23 cellular contexts compared by ENCODE assay signal in the genomic region with DNA sequence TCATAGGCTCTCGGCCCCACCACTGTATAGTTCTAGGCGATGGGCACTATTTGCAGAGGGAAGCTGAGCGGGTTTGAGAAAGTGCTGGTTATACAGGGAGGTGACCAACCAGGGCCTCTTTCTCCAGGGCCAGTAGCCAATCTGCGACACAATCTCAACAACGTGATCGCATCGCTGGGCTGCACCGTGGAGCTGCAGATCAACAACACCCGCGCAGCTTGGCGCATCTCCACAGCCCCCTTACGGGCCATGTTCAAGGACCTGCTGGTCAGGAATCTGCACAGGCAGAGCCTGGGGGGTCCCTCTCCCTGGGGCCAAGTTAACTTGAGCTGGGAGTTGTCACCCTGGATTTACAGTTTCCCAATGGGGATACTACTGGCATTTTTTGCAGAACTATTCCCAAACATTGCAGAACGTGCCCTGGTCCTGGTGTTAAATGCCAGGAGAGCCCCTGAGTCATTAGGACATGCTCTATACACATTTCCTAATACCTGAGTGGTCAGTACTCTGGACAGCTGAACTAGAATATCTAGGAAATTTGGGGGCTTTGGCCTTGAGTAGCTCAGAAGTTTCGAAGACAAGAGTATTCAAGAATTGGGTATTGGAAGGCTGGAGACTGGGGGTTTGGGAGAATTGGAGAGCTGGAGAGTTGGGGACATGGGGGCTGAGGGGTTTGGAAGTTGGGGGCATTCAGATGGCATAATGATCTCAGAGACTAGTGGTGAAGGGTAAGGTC. TPM values are rescaled to one million over a fixed set of nuclear protein-coding genes. Genes with fewer than 3 reads are reported as not detected.
DNase-seq lines count a peak whose midpoint lies in the region; ATAC-seq and TF ChIP-seq lines count a peak whose summit lies in the region.
"Had no signal": no experiment of that assay in that cellular context is flagged by ENCODE, and none has a peak within 500 bp of the region (broad histone marks: within the 10 kb centered on the region; RNA-seq: fewer than 3 reads in every experiment).

No MANE protein-coding gene starts in this region.

- no peak for TF ChIP-seq CTCF in endothelial cell (IDR thresholded peaks at IDR 0.05; ENCODE audit: unreplicated experiment)
- TF ChIP-seq CTCF in osteoblast (IDR thresholded peaks at IDR 0.05; ENCODE audit: extremely low read depth, low read depth, low read length), result no peak

- H3K27ac Mint-ChIP-seq in endothelial cell (ENCODE audit: unreplicated experiment), result no peak overlapping the region
- H3K27ac Mint-ChIP-seq in activated T-cell treated with anti-CD3 and anti-CD28 coated beads, Interleukin-2, amount 50 U/mL, for 72 hours, result no peak overlapping the region
- H3K27ac Mint-ChIP-seq: CD4-positive, alpha-beta T cell; CD8-positive, alpha-beta memory T cell; HFFc6 had no signal

- H3K27ac ChIP-seq in BLaER1 treated with 17β-estradiol and CSF1 and Interleukin-3, amounts not matched to agents 10 nM and 100 nM, result no peak overlapping the region
- H3K27ac ChIP-seq in osteoblast (ENCODE audit: low read depth, low read length), result no peak overlapping the region
- H3K27ac ChIP-seq: GM23248 had no signal

- H3K9me3 Mint-ChIP-seq in endothelial cell (ENCODE audit: unreplicated experiment), result no peaks in the 10 kb centered on the region
- no peaks in the 10 kb centered on the region for H3K9me3 Mint-ChIP-seq in activated T-cell treated with anti-CD3 and anti-CD28 coated beads, Interleukin-2, amount 50 U/mL, for 72 hours
- H3K9me3 Mint-ChIP-seq: CD4-positive, alpha-beta T cell; CD8-positive, alpha-beta memory T cell; H9; HFFc6 had no signal

- H3K4me3 Mint-ChIP-seq in endothelial cell (ENCODE audit: unreplicated experiment), result peak overlapping the region; percentile 40
- no peak overlapping the region for H3K4me3 Mint-ChIP-seq in activated T-cell treated with anti-CD3 and anti-CD28 coated beads, Interleukin-2, amount 50 U/mL, for 72 hours
- H3K4me3 Mint-ChIP-seq: CD14-positive monocyte; CD4-positive, alpha-beta T cell; CD8-positive, alpha-beta memory T cell; HFFc6 had no signal

- no peaks in the 10 kb centered on the region for H3K36me3 ChIP-seq in BLaER1 treated with 17β-estradiol and CSF1 and Interleukin-3, amounts not matched to agents 10 nM and 100 nM
- no peaks in the 10 kb centered on the region for H3K36me3 ChIP-seq in osteoblast (ENCODE audit: insufficient read depth, low read length)

- H3K27me3 ChIP-seq in BLaER1 treated with 17β-estradiol and CSF1 and Interleukin-3, amounts not matched to agents 10 nM and 100 nM, result no peaks in the 10 kb centered on the region; a peak in 1 of 22 replicates
- H3K27me3 ChIP-seq in osteoblast (ENCODE audit: insufficient read depth, low read length), result peaks cover 8% of the 10 kb centered on the region

- peaks cover 9% of the 10 kb centered on the region for H3K27me3 Mint-ChIP-seq in endothelial cell (ENCODE audit: unreplicated experiment)
- no peaks in the 10 kb centered on the region for H3K27me3 Mint-ChIP-seq in activated T-cell treated with anti-CD3 and anti-CD28 coated beads, Interleukin-2, amount 50 U/mL, for 72 hours (ENCODE audit: low read depth)
- H3K27me3 Mint-ChIP-seq: CD4-positive, alpha-beta T cell had no signal

- TF ChIP-seq RAD21 in Ishikawa (IDR thresholded peaks at IDR 0.05; ENCODE audit: low read depth), result no peak

- peaks cover 42 to 76% (median 67%) of the 10 kb centered on the region in 10 experiments for H3K4me1 ChIP-seq in BLaER1 treated with 17β-estradiol and CSF1 and Interleukin-3, amounts not matched to agents 10 nM and 100 nM
- peaks cover 7% of the 10 kb centered on the region for H3K4me1 ChIP-seq in osteoblast (ENCODE audit: insufficient read depth, low read length)

- H3K36me3 Mint-ChIP-seq in endothelial cell (ENCODE audit: low read depth, unreplicated experiment), result no peaks in the 10 kb centered on the region
- H3K36me3 Mint-ChIP-seq in activated T-cell treated with anti-CD3 and anti-CD28 coated beads, Interleukin-2, amount 50 U/mL, for 72 hours (ENCODE audit: insufficient read depth in 2 of 2), result no peaks in the 10 kb centered on the region
- H3K36me3 Mint-ChIP-seq: CD14-positive monocyte; CD8-positive, alpha-beta memory T cell had no signal

- peaks cover 62% of the 10 kb centered on the region for H3K4me1 Mint-ChIP-seq in endothelial cell (ENCODE audit: unreplicated experiment)
- peaks cover 10% of the 10 kb centered on the region for H3K4me1 Mint-ChIP-seq in activated T-cell treated with anti-CD3 and anti-CD28 coated beads, Interleukin-2, amount 50 U/mL, for 72 hours (ENCODE audit: low read depth)

- H2AFZ ChIP-seq in osteoblast (ENCODE audit: low read length), result no peak overlapping the region
- H2AFZ ChIP-seq: GM23248 had no signal

- H3K4me3 ChIP-seq in BLaER1 treated with 17β-estradiol and CSF1 and Interleukin-3, amounts not matched to agents 10 nM and 100 nM, result no peak overlapping the region
- no peak overlapping the region for H3K4me3 ChIP-seq in osteoblast (ENCODE audit: insufficient read depth, low read length)
- H3K4me3 ChIP-seq: GM12878, GM23248 had no signal

- no peaks in the 10 kb centered on the region for H3K79me2 ChIP-seq in osteoblast (ENCODE audit: insufficient read depth, low read length)

- H4K20me1 ChIP-seq in BLaER1 treated with 17β-estradiol and CSF1 and Interleukin-3, amounts not matched to agents 10 nM and 100 nM, result no peaks in the 10 kb centered on the region
- H4K20me1 ChIP-seq in osteoblast (ENCODE audit: insufficient read depth, low read length), result no peaks in the 10 kb centered on the region

- DNase-seq in endothelial cell (ENCODE audit: low spot score), result no peak
- DNase-seq in osteoblast (ENCODE audit: insufficient read length, low spot score, missing footprints), result peak; percentile 61
- no peak for DNase-seq in amygdala (lab: John Stamatoyannopoulos, UW)
- no peak for DNase-seq in activated T-cell treated with anti-CD3 and anti-CD28 coated beads, Interleukin-2, amount 50 U/mL, for 72 hours
- no peak for DNase-seq in activated T-cell treated with anti-CD3 and anti-CD28 coated beads, Interleukin-2, amount 50 U/mL, for 48 hours
- DNase-seq: CD4-positive, alpha-beta T cell; CD8-positive, alpha-beta memory T cell; DMS 273 treated with DMSO at 0.1 percent for 48 hours; DMS79; EL; GDM1; GM23248; H9; HFFc6 had no signal

- H3K4me2 ChIP-seq in BLaER1 treated with 17β-estradiol and CSF1 and Interleukin-3, amounts not matched to agents 10 nM and 100 nM, result peak overlapping the region in 6 of 11 experiments; percentile 25 to 66 (median 61); a peak in 9 of 22 replicates
- H3K4me2 ChIP-seq in osteoblast (ENCODE audit: insufficient read depth, low read length), result no peak overlapping the region

- no peaks in the 10 kb centered on the region for H3K9me3 ChIP-seq in BLaER1 treated with 17β-estradiol and CSF1 and Interleukin-3, amounts not matched to agents 10 nM and 100 nM (replicated peaks in 1 of 11)
- H3K9me3 ChIP-seq in osteoblast (ENCODE audit: low read depth, low read length), result no peaks in the 10 kb centered on the region

- H3K9ac ChIP-seq in BLaER1 treated with 17β-estradiol and CSF1 and Interleukin-3, amounts not matched to agents 10 nM and 100 nM, result no peak overlapping the region
- H3K9ac ChIP-seq: GM23248 had no signal

- TF ChIP-seq EP300 in Ishikawa (IDR thresholded peaks at IDR 0.05; ENCODE audit: borderline replicate concordance), result no peak

- ATAC-seq in HG03095 (IDR thresholded peaks at IDR 0.05; ENCODE audit: unreplicated experiment), result no peak
- no peak for ATAC-seq in activated T-cell treated with anti-CD3 and anti-CD28 coated beads, Interleukin-2, amount 50 U/mL, for 72 hours (replicated peaks in 1 of 2)
- ATAC-seq: GM12878, HCT116 had no signal

TF ChIP-seq in Ishikawa, 13 proteins besides CTCF, POLR2A, EP300 and RAD21:
- TF ChIP-seq REST (IDR thresholded peaks at IDR 0.05; ENCODE audit: low read depth), result peak; percentile 31; the same call in 1 of the 2 replicates
- TF ChIP-seq FOXM1 (IDR thresholded peaks at IDR 0.05; ENCODE audit: borderline replicate concordance, low read depth), result no peak

RNA-seq across cellular contexts. Expression of gene DCST1, which starts 6.9 kb away (rescaled TPM):
- total RNA-seq in endothelial cell (ENCODE audit: unreplicated experiment), result not detected
- total RNA-seq in osteoblast, result not detected in 2 replicates
- total RNA-seq in activated T-cell treated with anti-CD3 and anti-CD28 coated beads, Interleukin-2, amount 50 U/mL, for 72 hours, result under 1 TPM in 1 of 2 donors, not detected in 1; 0.10 TPM
- total RNA-seq: A172; A673; CD8-positive, alpha-beta memory T cell; GM12878; GM23248; H1; H9; HFFc6 had no signal

RNA-seq across cellular contexts. Expression of gene DCST2, which starts 6.9 kb away (rescaled TPM):
- total RNA-seq in endothelial cell (ENCODE audit: unreplicated experiment) (2.8 TPM), osteoblast (not detected in 2 replicates)
- 1 to 10 TPM; 1.1 to 1.4 TPM for total RNA-seq in activated T-cell treated with anti-CD3 and anti-CD28 coated beads, Interleukin-2, amount 50 U/mL, for 72 hours
- total RNA-seq: GM23248 had no signal

RNA-seq across cellular contexts. Expression of gene ADAM15, which starts 10.6 kb away (rescaled TPM):
- total RNA-seq in endothelial cell (ENCODE audit: unreplicated experiment), result 382 TPM
- total RNA-seq in osteoblast, result 89.0 and 101 TPM in 2 replicates
- total RNA-seq in activated T-cell treated with anti-CD3 and anti-CD28 coated beads, Interleukin-2, amount 50 U/mL, for 72 hours, result 10 to 100 TPM; 40.8 to 42.1 TPM

RNA-seq across cellular contexts. Expression of gene EFNA4, which starts 23.0 kb away (rescaled TPM):
- total RNA-seq in endothelial cell (ENCODE audit: unreplicated experiment) (25.2 TPM), osteoblast (3.5 and 3.6 TPM in 2 replicates)
- 1 to 10 TPM; 3.4 to 4.0 TPM for total RNA-seq in activated T-cell treated with anti-CD3 and anti-CD28 coated beads, Interleukin-2, amount 50 U/mL, for 72 hours

RNA-seq across cellular contexts. Expression of gene ZBTB7B, which starts 37.9 kb away (rescaled TPM):
- total RNA-seq in endothelial cell (ENCODE audit: unreplicated experiment), result 23.3 TPM
- total RNA-seq in osteoblast, result 18.6 and 23.5 TPM in 2 replicates
- 100 to 1,000 TPM; 129 to 141 TPM for total RNA-seq in activated T-cell treated with anti-CD3 and anti-CD28 coated beads, Interleukin-2, amount 50 U/mL, for 72 hours
